ENCODE assay signal across 8 cellular contexts in the genomic region with DNA sequence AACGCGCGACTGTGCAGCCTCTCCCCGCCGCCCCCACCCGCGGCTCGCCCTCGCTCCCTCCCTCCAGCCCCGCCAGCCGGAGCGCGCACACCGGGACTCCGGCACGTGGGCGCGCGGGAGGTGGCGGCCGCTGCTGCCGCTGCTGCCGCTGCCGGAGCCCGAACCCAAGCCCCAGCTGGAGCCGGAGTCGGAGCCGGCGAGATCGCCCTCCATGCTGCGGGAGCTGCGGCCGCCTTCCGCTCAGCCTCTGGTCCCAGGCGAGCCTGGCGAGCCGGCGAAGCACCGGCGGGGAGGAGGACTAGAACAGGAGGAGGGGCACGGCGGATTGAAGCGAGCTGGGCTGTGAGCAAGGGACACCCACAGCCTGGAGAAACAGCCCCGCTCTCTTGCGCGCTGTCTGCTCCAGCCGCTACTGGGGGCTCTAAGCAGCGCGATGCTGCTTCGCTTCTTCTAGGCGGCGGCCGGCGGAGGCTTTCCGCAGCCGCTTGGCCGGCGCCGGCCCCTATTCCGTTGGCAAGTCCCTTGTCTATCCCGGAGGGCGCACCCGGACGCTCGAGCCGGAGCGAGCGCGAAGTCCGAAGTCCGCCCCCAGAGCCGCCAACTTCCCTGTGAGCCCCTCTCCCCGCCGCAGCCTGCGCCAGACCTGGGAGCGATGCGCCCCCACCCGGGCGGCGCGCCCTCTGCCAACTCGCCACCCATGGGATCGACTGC.
DNase-seq lines count a peak whose midpoint lies in the region; ATAC-seq and TF ChIP-seq lines count a peak whose summit lies in the region.

No MANE protein-coding gene starts in this region.

- ATAC-seq in upper lobe of right lung (peak; percentile 78), GM18502 (IDR thresholded peaks at IDR 0.05; ENCODE audit: poor library complexity, unreplicated experiment) (no peak), GM21423 (IDR thresholded peaks at IDR 0.05; ENCODE audit: unreplicated experiment) (no peak), HG02885 (IDR thresholded peaks at IDR 0.05; ENCODE audit: poor library complexity, unreplicated experiment) (no peak)

- H3K36me3 ChIP-seq in CD8-positive, alpha-beta memory T cell (ENCODE audit: insufficient read depth, low read length) = no peaks in the 10 kb centered on the region
- H3K36me3 ChIP-seq in mesendoderm (ENCODE audit: control insufficient read depth, insufficient read depth, low read length) (no peaks in the 10 kb centered on the region), upper lobe of right lung (no peaks in the 10 kb centered on the region)

- H3K23ac ChIP-seq in mesendoderm (ENCODE audit: low read length) = no peak overlapping the region

- intact Hi-C loops in upper lobe of right lung (cut with DNase I) = no loop called here

- H3K27me3 ChIP-seq in CD8-positive, alpha-beta memory T cell (ENCODE audit: insufficient read depth, low read length, poor library complexity, severe bottlenecking) = peaks cover 12% of the 10 kb centered on the region
- H3K27me3 ChIP-seq in mesendoderm (ENCODE audit: insufficient read depth, low read length, poor library complexity) (peaks cover 57% of the 10 kb centered on the region), upper lobe of right lung (peaks cover 71% of the 10 kb centered on the region)

- no peak overlapping the region for H3K27ac ChIP-seq in CD8-positive, alpha-beta memory T cell (ENCODE audit: low read depth, low read length)
- H3K27ac ChIP-seq in mesendoderm (ENCODE audit: low read depth, low read length) = no peak overlapping the region
- no peak overlapping the region for H3K27ac ChIP-seq in upper lobe of right lung

- peak overlapping the region; percentile 67 to 91 (median 83) for H3K4me3 Mint-ChIP-seq in CD8-positive, alpha-beta memory T cell

- H3K4me3 ChIP-seq in CD8-positive, alpha-beta memory T cell (ENCODE audit: low read length) = peak overlapping the region; percentile 8
- H3K4me3 ChIP-seq in epithelial cell of proximal tubule (ENCODE audit: low read depth, low read length) (peak overlapping the region; percentile 45), mesendoderm (ENCODE audit: low read length) (peak overlapping the region; percentile 13), upper lobe of right lung (peak overlapping the region; percentile 21)

- POLR2A ChIA-PET in CD8-positive, alpha-beta memory T cell (lab: Charles Lee) = no interaction called here

- H4K8ac ChIP-seq in mesendoderm (ENCODE audit: low read depth, low read length) = no peak overlapping the region

- no peak overlapping the region for H3K27ac Mint-ChIP-seq in CD8-positive, alpha-beta memory T cell

- no peaks in the 10 kb centered on the region for H3K79me1 ChIP-seq in mesendoderm (ENCODE audit: low read length)

- no peak overlapping the region for H2AK5ac ChIP-seq in mesendoderm (ENCODE audit: low read length)

- H3K4ac ChIP-seq in mesendoderm (ENCODE audit: low read depth, low read length) = no peak overlapping the region

- no peak overlapping the region for H4K5ac ChIP-seq in mesendoderm (ENCODE audit: low read length)

- H3K18ac ChIP-seq in mesendoderm (ENCODE audit: low read length) = no peak overlapping the region

- H3K9me3 ChIP-seq in CD8-positive, alpha-beta memory T cell (ENCODE audit: low read length) = no peaks in the 10 kb centered on the region
- no peaks in the 10 kb centered on the region for H3K9me3 ChIP-seq in upper lobe of right lung

- no peak overlapping the region for H2BK120ac ChIP-seq in mesendoderm (ENCODE audit: low read depth, low read length)

- H3K4me1 ChIP-seq in CD8-positive, alpha-beta memory T cell (ENCODE audit: insufficient read depth, low read length) = no peaks in the 10 kb centered on the region
- H3K4me1 ChIP-seq in mesendoderm (ENCODE audit: control insufficient read depth, low read depth, low read length) (no peaks in the 10 kb centered on the region), upper lobe of right lung (no peaks in the 10 kb centered on the region)

- no peak overlapping the region for H2BK5ac ChIP-seq in mesendoderm (ENCODE audit: low read length)

- CTCF ChIA-PET in CD8-positive, alpha-beta memory T cell (lab: Charles Lee) = no interaction called here

- no peaks in the 10 kb centered on the region for H3K79me2 ChIP-seq in mesendoderm (ENCODE audit: control insufficient read depth, insufficient read depth, low read length)

- H3K9ac ChIP-seq in mesendoderm (ENCODE audit: low read length) = no peak overlapping the region

- peaks cover 44 to 63% of the 10 kb centered on the region in 2 donors for H3K27me3 Mint-ChIP-seq in CD8-positive, alpha-beta memory T cell

- H3K36me3 Mint-ChIP-seq in CD8-positive, alpha-beta memory T cell = no peaks in the 10 kb centered on the region

- peak in 2 of 5 donors; percentile 13 to 62 for DNase-seq in CD8-positive, alpha-beta memory T cell
- peak; percentile 94 for DNase-seq in NCI-H69 (lab: John Stamatoyannopoulos, UW)
- DNase-seq in epithelial cell of proximal tubule (ENCODE audit: low read depth) = no peak
- DNase-seq in mesendoderm = peak; percentile 73
- DNase-seq in upper lobe of right lung = peak; percentile 80

- peaks cover 4 to 14% (median 11%) of the 10 kb centered on the region in 3 donors for H3K4me1 Mint-ChIP-seq in CD8-positive, alpha-beta memory T cell

- no peak overlapping the region for H2BK15ac ChIP-seq in mesendoderm (replicated peaks; ENCODE audit: low read depth)

- TF ChIP-seq CTCF in epithelial cell of proximal tubule (conservative IDR thresholded peaks at IDR 0.05; ENCODE audit: low read depth, low read length) (peak; percentile 9), upper lobe of right lung (IDR thresholded peaks at IDR 0.05) (no peak)

- no CpG with 5 or more reads among the region's 83 CpGs for WGBS in mesendoderm (ENCODE audit: extremely low coverage, insufficient coverage, low lambda C conversion rate)

- H3K9me3 Mint-ChIP-seq in CD8-positive, alpha-beta memory T cell = peaks cover 0 to 5% (median 2%) of the 10 kb centered on the region in 5 donors

- H3K56ac ChIP-seq in mesendoderm (ENCODE audit: low read length) = no peak overlapping the region

- H3K4me2 ChIP-seq in mesendoderm (ENCODE audit: low read length) = peak overlapping the region; percentile 71
